Comparison of ENCODE assay signal across 9 cellular contexts in genomic region chr7:116582806-116583444, GRCh38. TPM values are rescaled to one million over a fixed set of nuclear protein-coding genes. Genes with fewer than 3 reads are reported as not detected.
DNase-seq lines count a peak whose midpoint lies in the region; ATAC-seq and TF ChIP-seq lines count a peak whose summit lies in the region.
"Had no signal": no experiment of that assay in that cellular context is flagged by ENCODE, and none has a peak within 500 bp of the region (broad histone marks: within the 10 kb centered on the region; RNA-seq: fewer than 3 reads in every experiment).

No MANE protein-coding gene starts in this region.

- H3K4me1 ChIP-seq in lung (ENCODE audit: control insufficient read depth in 2 of 2, insufficient read depth in 2 of 2, low read length in 2 of 2): peaks cover 4 to 6% of the 10 kb centered on the region in 2 donors

- peak overlapping the region; percentile 24 to 64 for H3K27ac ChIP-seq in lung (ENCODE audit: low read depth in 1 of 2, low read length in 1 of 2)

- H3K9me3 ChIP-seq in lung (ENCODE audit: control insufficient read depth in 2 of 2, insufficient read depth in 1 of 2, low read length in 1 of 2): peaks cover 0 to 2% of the 10 kb centered on the region in 2 donors
- H3K9me3 ChIP-seq: ovary had no signal

- TF ChIP-seq POLR2A in erythroblast (IDR thresholded peaks at IDR 0.05; ENCODE audit: low read length): no peak

- TF ChIP-seq CTCF in AG10803 (conservative IDR thresholded peaks at IDR 0.05; ENCODE audit: low read length) (no peak), lung (IDR thresholded peaks at IDR 0.05; ENCODE audit: control extremely low read depth, extremely low read depth) (no peak)

- H3K4me3 ChIP-seq in AG10803 (ENCODE audit: low read length): 0 out of 2 replicates have a peak overlapping the region, but pooled peaks have one; percentile 2
- H3K4me3 ChIP-seq in lung: no peak overlapping the region
- H3K4me3 ChIP-seq: ovary had no signal

- ATAC-seq in GM21723 (IDR thresholded peaks at IDR 0.05; ENCODE audit: unreplicated experiment) (peak; percentile 34), SK-N-SH treated with all-trans-retinoic acid at 6 μM for 48 hours (peak; percentile 89), lung (ENCODE audit: insufficient read depth, low FRiP score) (no peak)

- H3K36me3 ChIP-seq in lung (ENCODE audit: control insufficient read depth in 2 of 2, insufficient read depth in 2 of 2, low read length in 2 of 2): no peaks in the 10 kb centered on the region
- H3K36me3 ChIP-seq: ovary had no signal

- 74 to 84% methylated on average over 5 of the region's 5 CpGs for WGBS in lung, 2 donors

- no peaks in the 10 kb centered on the region for H3K27me3 ChIP-seq in lung (ENCODE audit: control insufficient read depth, insufficient read depth)
- H3K27me3 ChIP-seq: ovary had no signal

- DNase-seq in AG10803 (ENCODE audit: low read depth) (peak; percentile 96), lung (ENCODE audit: low spot score) (no peak), NCI-H1694 treated with DMSO at 0.1 percent for 48 hours (lab: John Stamatoyannopoulos, UW) (no peak), erythroblast (lab: John Stamatoyannopoulos, UW) (no peak), LoVo (ENCODE audit: low spot score) (no peak), NCI-H345 treated with DMSO at 0.1 percent for 48 hours (lab: John Stamatoyannopoulos, UW; ENCODE audit: unreplicated experiment) (no peak)

TF ChIP-seq in SK-N-SH treated with all-trans-retinoic acid at 6 μM for 48 hours, 23 proteins besides CTCF, POLR2A, EP300 and RAD21:
- no peak for TF ChIP-seq PATZ1 (CRISPR knock-in tag; IDR thresholded peaks at IDR 0.05; ENCODE audit: borderline replicate concordance)
- no peak for TF ChIP-seq ESRRG (CRISPR knock-in tag; IDR thresholded peaks at IDR 0.05)
- TF ChIP-seq BACH2 (CRISPR knock-in tag; IDR thresholded peaks at IDR 0.05; ENCODE audit: borderline replicate concordance): no peak
- TF ChIP-seq SNAI2 (CRISPR knock-in tag; IDR thresholded peaks at IDR 0.05): no peak
- TF ChIP-seq TOX (CRISPR knock-in tag; IDR thresholded peaks at IDR 0.05; ENCODE audit: borderline replicate concordance): no peak
- no peak for TF ChIP-seq PPARA (CRISPR knock-in tag; IDR thresholded peaks at IDR 0.05; ENCODE audit: borderline replicate concordance)
- no peak for TF ChIP-seq CSDC2 (CRISPR knock-in tag; IDR thresholded peaks at IDR 0.05)
- TF ChIP-seq, protein P1, sequence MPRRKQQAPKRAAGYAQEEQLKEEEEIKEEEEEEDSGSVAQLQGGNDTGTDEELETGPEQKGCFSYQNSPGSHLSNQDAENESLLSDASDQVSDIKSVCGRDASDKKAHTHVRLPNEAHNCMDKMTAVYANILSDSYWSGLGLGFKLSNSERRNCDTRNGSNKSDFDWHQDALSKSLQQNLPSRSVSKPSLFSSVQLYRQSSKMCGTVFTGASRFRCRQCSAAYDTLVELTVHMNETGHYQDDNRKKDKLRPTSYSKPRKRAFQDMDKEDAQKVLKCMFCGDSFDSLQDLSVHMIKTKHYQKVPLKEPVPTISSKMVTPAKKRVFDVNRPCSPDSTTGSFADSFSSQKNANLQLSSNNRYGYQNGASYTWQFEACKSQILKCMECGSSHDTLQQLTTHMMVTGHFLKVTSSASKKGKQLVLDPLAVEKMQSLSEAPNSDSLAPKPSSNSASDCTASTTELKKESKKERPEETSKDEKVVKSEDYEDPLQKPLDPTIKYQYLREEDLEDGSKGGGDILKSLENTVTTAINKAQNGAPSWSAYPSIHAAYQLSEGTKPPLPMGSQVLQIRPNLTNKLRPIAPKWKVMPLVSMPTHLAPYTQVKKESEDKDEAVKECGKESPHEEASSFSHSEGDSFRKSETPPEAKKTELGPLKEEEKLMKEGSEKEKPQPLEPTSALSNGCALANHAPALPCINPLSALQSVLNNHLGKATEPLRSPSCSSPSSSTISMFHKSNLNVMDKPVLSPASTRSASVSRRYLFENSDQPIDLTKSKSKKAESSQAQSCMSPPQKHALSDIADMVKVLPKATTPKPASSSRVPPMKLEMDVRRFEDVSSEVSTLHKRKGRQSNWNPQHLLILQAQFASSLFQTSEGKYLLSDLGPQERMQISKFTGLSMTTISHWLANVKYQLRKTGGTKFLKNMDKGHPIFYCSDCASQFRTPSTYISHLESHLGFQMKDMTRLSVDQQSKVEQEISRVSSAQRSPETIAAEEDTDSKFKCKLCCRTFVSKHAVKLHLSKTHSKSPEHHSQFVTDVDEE (CRISPR knock-in tag; IDR thresholded peaks at IDR 0.05): no peak
- no peak for TF ChIP-seq ZFP3 (CRISPR knock-in tag; IDR thresholded peaks at IDR 0.05)
- TF ChIP-seq ZNF8 (CRISPR knock-in tag; IDR thresholded peaks at IDR 0.05): no peak
- no peak for TF ChIP-seq ZNF70 (CRISPR knock-in tag; IDR thresholded peaks at IDR 0.05)
- no peak for TF ChIP-seq GLIS3 (CRISPR knock-in tag; IDR thresholded peaks at IDR 0.05)
- no peak for TF ChIP-seq CREB5 (CRISPR knock-in tag; IDR thresholded peaks at IDR 0.05; ENCODE audit: low read depth)
- TF ChIP-seq ZNF565 (CRISPR knock-in tag; conservative IDR thresholded peaks at IDR 0.05; ENCODE audit: low read depth): no peak
TF ChIP-seq in SK-N-SH treated with all-trans-retinoic acid at 6 μM for 48 hours: peak in this region for 0.

RNA-seq across cellular contexts. Expression of gene CAV1, which starts 58.1 kb away (rescaled TPM):
- total RNA-seq in lung: 100 to 1,000 TPM; 460 to 616 TPM
- 100 to 1,000 TPM; 121 to 187 TPM for polyA plus RNA-seq in lung
